In the genomic region with DNA sequence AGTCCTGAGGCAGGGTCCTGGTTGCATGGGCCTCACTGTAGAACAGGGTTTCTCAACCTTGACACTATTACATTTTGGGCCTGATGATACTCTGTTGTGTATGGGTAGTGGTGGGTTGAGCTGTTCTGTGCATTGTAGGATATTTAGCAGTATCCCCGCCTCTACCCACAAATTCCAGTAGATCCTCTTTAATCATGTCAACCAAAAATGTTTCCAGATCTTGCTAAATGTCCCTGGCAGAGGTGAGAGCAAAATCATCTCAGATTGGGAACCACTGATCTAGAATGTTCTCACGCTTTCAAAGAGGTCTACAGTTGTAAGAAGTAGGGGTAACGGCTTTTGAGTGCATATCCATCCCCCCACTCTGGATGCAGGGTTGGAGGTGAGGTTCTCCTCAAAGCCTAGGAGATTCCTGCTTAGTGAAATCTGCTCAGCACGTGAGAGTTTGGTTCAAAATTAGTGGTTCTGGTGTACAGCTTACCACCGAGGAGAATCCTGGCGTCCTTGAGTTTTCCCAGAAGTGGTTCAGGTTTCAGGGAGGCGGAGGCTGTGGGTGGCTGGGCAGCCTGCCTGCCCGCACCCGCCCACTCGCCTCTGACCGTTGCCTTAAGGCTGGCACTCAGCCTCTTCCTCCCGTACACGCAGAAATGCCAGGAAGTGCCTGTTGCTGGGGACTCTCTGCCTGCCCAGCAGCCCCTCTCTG, we compare ENCODE assay signal across 13 cellular contexts. TPM values are rescaled to one million over a fixed set of nuclear protein-coding genes. Genes with fewer than 3 reads are reported as not detected.
DNase-seq lines count a peak whose midpoint lies in the region; TF ChIP-seq lines count a peak whose summit lies in the region.
"Had no signal": no experiment of that assay in that cellular context is flagged by ENCODE, and none has a peak within 500 bp of the region (broad histone marks: within the 10 kb centered on the region; RNA-seq: fewer than 3 reads in every experiment).

No MANE protein-coding gene starts in this region.

- no peaks in the 10 kb centered on the region for H3K9me3 ChIP-seq in effector memory CD4-positive, alpha-beta T cell (ENCODE audit: control insufficient read depth, low read length)
- H3K9me3 ChIP-seq in smooth muscle cell (replicated peaks; ENCODE audit: low read depth): no peaks in the 10 kb centered on the region

- no peak for TF ChIP-seq CTCF in AG10803 (conservative IDR thresholded peaks at IDR 0.05; ENCODE audit: low read length)
- TF ChIP-seq CTCF in epithelial cell of proximal tubule (conservative IDR thresholded peaks at IDR 0.05; ENCODE audit: low read depth, low read length): no peak
- no peak for TF ChIP-seq CTCF in nephron (IDR thresholded peaks at IDR 0.05; ENCODE audit: unreplicated experiment in 3 of 3)
- TF ChIP-seq CTCF in smooth muscle cell (IDR thresholded peaks at IDR 0.05; ENCODE audit: borderline replicate concordance, insufficient read depth, poor library complexity, severe bottlenecking): no peak

- H3K36me3 ChIP-seq in effector memory CD4-positive, alpha-beta T cell (ENCODE audit: control insufficient read depth, insufficient read depth, low read length): no peaks in the 10 kb centered on the region
- H3K36me3 ChIP-seq in smooth muscle cell (ENCODE audit: low read depth): no peaks in the 10 kb centered on the region

- peak overlapping the region in 2 of 3 experiments; percentile 3 to 68 for H3K4me3 Mint-ChIP-seq in nephron
- H3K4me3 Mint-ChIP-seq: B cell; endodermal cell; naive thymus-derived CD4-positive, alpha-beta T cell had no signal

- H3K27ac Mint-ChIP-seq in nephron: peak overlapping the region; percentile 38 to 71 (median 71)
- H3K27ac Mint-ChIP-seq: B cell; endodermal cell; naive thymus-derived CD4-positive, alpha-beta T cell had no signal

- WGBS in smooth muscle cell (ENCODE audit: low lambda C conversion rate): 78% methylated on average over 13 of the region's 13 CpGs

- H3K27me3 ChIP-seq in effector memory CD4-positive, alpha-beta T cell (replicated peaks; ENCODE audit: control insufficient read depth, insufficient read depth, low read length, poor library complexity, severe bottlenecking): no peaks in the 10 kb centered on the region
- H3K27me3 ChIP-seq in smooth muscle cell (ENCODE audit: low read depth): no peaks in the 10 kb centered on the region

- H3K4me3 ChIP-seq in AG10803 (ENCODE audit: low read length): no peak overlapping the region
- H3K4me3 ChIP-seq in epithelial cell of proximal tubule (ENCODE audit: low read depth, low read length): peak overlapping the region; percentile 64
- H3K4me3 ChIP-seq in effector memory CD4-positive, alpha-beta T cell (ENCODE audit: insufficient read depth, low read depth, low read length, poor library complexity, severe bottlenecking): no peak overlapping the region
- H3K4me3 ChIP-seq in smooth muscle cell: no peak overlapping the region

- DNase-seq in AG10803 (ENCODE audit: low read depth) (peak; percentile 59), NCI-H510A (lab: John Stamatoyannopoulos, UW) (peak; percentile 30), epithelial cell of proximal tubule (ENCODE audit: low read depth) (no peak), smooth muscle cell (lab: John Stamatoyannopoulos, UW; ENCODE audit: unreplicated experiment) (no peak), NCI-H1436 (lab: John Stamatoyannopoulos, UW) (no peak), NCI-H2107 treated with DMSO at 0.1 percent for 48 hours (lab: John Stamatoyannopoulos, UW; ENCODE audit: unreplicated experiment) (no peak)
- no peak for DNase-seq in effector memory CD4-positive, alpha-beta T cell
- DNase-seq: activated CD4-positive, alpha-beta T cell treated with anti-CD3 and anti-CD28 coated beads, Interleukin-2, amount 50 U/mL, for 1 hour; endodermal cell; naive thymus-derived CD4-positive, alpha-beta T cell; NCI-H82 had no signal

- no peak overlapping the region for H2AFZ ChIP-seq in smooth muscle cell (ENCODE audit: low read depth)

- peaks cover 87% of the 10 kb centered on the region for H4K20me1 ChIP-seq in smooth muscle cell (ENCODE audit: low read depth)

- no peaks in the 10 kb centered on the region for H3F3A ChIP-seq in smooth muscle cell (ENCODE audit: low read depth)

- peaks cover 59% of the 10 kb centered on the region for H3K4me1 Mint-ChIP-seq in nephron

- H3K4me2 ChIP-seq in smooth muscle cell: no peak overlapping the region

- H3K27ac ChIP-seq in effector memory CD4-positive, alpha-beta T cell (ENCODE audit: insufficient read depth, low read length, poor library complexity, severe bottlenecking): no peak overlapping the region
- H3K27ac ChIP-seq in smooth muscle cell (ENCODE audit: low read depth): no peak overlapping the region

- peaks cover 4% of the 10 kb centered on the region for H3K9me3 Mint-ChIP-seq in nephron
- H3K9me3 Mint-ChIP-seq: endodermal cell; naive thymus-derived CD4-positive, alpha-beta T cell had no signal

- peaks cover 83% of the 10 kb centered on the region for H3K79me2 ChIP-seq in smooth muscle cell (ENCODE audit: low read depth)

- peaks cover 26% of the 10 kb centered on the region for H3K36me3 Mint-ChIP-seq in nephron (ENCODE audit: low read depth)

- no peaks in the 10 kb centered on the region for H3K27me3 Mint-ChIP-seq in nephron (ENCODE audit: low read depth)

- H3K4me1 ChIP-seq in effector memory CD4-positive, alpha-beta T cell (ENCODE audit: control insufficient read depth, insufficient read depth, low read length, poor library complexity, severe bottlenecking): peaks cover 8% of the 10 kb centered on the region
- peaks cover 9% of the 10 kb centered on the region for H3K4me1 ChIP-seq in smooth muscle cell (ENCODE audit: low read depth)

- H3K9ac ChIP-seq in smooth muscle cell (ENCODE audit: low read depth): no peak overlapping the region

RNA-seq across cellular contexts. Expression of a gene that starts 5.3 kb away (rescaled TPM):
- total RNA-seq in epithelial cell of proximal tubule (4.4 and 8.0 TPM in 2 replicates), smooth muscle cell (8.6 and 10.0 TPM in 2 replicates)
- polyA plus RNA-seq in smooth muscle cell: 2.1 and 7.5 TPM in 2 replicates

RNA-seq across cellular contexts. Expression of a gene that starts 37.2 kb away (rescaled TPM):
- total RNA-seq in epithelial cell of proximal tubule (1.8 and 8.3 TPM in 2 replicates), smooth muscle cell (5.2 and 7.7 TPM in 2 replicates)
- 3.9 and 9.4 TPM in 2 replicates for polyA plus RNA-seq in smooth muscle cell

Comparison
In these comparisons a context has a peak if more than half of its experiments do, and no peak if none do; other contexts are left out.
1. DNase-seq: peak in AG10803 (single experiment) and NCI-H510A (single experiment); none in epithelial cell of proximal tubule (single experiment), effector memory CD4-positive, alpha-beta T cell (0 of 3), smooth muscle cell (single experiment), NCI-H1436 (single experiment) and NCI-H2107 treated with DMSO at 0.1 percent for 48 hours (single experiment).